In the genomic region with DNA sequence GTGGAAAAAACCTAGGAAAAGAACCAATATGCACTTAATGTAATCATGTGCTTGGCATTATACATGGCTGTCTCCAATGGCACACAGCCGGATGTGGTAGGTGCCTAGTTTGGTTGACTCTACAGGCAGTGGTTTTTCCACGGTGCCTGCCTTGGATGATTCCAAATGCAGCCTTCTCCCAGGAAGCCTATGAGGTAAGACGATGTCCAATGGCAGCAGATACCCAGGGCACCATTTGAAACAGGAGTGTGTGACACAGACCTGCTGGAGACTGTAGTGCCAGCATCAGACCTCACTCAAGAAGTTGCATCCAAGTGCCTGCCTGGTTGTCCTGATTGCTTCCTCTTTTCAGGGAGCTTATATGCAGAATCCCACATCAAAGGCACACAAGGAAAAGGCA, we compare ENCODE assay signal across 13 cellular contexts.
DNase-seq lines count a peak whose midpoint lies in the region; TF ChIP-seq lines count a peak whose summit lies in the region.
"Had no signal": no experiment of that assay in that cellular context is flagged by ENCODE, and none has a peak within 500 bp of the region (broad histone marks: within the 10 kb centered on the region; RNA-seq: fewer than 3 reads in every experiment).

No MANE protein-coding gene starts in this region.

- no peak overlapping the region for H2BK15ac ChIP-seq in neuronal stem cell (ENCODE audit: low read length)

- no peak overlapping the region for H4K8ac ChIP-seq in neuronal stem cell (ENCODE audit: low read depth, low read length)

- no peak overlapping the region for H2AK5ac ChIP-seq in neuronal stem cell (ENCODE audit: low read depth, low read length)

- no peaks in the 10 kb centered on the region for H3K36me3 ChIP-seq in BLaER1 treated with 17β-estradiol and CSF1 and Interleukin-3, amounts not matched to agents 10 nM and 100 nM
- H3K36me3 ChIP-seq in neuronal stem cell (replicated peaks in 1 of 2; ENCODE audit: control insufficient read depth in 2 of 2, insufficient read depth in 2 of 2, low read length in 2 of 2) = no peaks in the 10 kb centered on the region
- H3K36me3 ChIP-seq: BE2C had no signal

- no peak for TF ChIP-seq CTCF in lower leg skin (IDR thresholded peaks at IDR 0.05)

- intact Hi-C loops in lower leg skin (cut with DNase I; ENCODE audit: low total_unique reads) = no loop called here

- H2BK5ac ChIP-seq in neuronal stem cell (ENCODE audit: low read length) = no peak overlapping the region

- no peak overlapping the region for H3K27ac ChIP-seq in BLaER1 treated with 17β-estradiol and CSF1 and Interleukin-3, amounts not matched to agents 10 nM and 100 nM
- no peak overlapping the region for H3K27ac ChIP-seq in neuronal stem cell (replicated peaks; ENCODE audit: low read length)

- H3K4me1 ChIP-seq in BLaER1 treated with 17β-estradiol and CSF1 and Interleukin-3, amounts not matched to agents 10 nM and 100 nM = peaks cover 0 to 9% (median 7%) of the 10 kb centered on the region in 10 experiments; a peak in 9 of 20 replicates
- H3K4me1 ChIP-seq in neuronal stem cell (ENCODE audit: control insufficient read depth in 2 of 2, insufficient read depth in 1 of 2, low read depth in 1 of 2, low read length in 2 of 2) = no peaks in the 10 kb centered on the region
- H3K4me1 ChIP-seq: BE2C had no signal

- no peak overlapping the region for H2BK12ac ChIP-seq in neuronal stem cell (ENCODE audit: low read length)

- peak overlapping the region; percentile 4 for H3K18ac ChIP-seq in neuronal stem cell (ENCODE audit: low read length)

- H2AFZ ChIP-seq in neuronal stem cell (ENCODE audit: low read length) = no peak overlapping the region

- WGBS in neuronal stem cell (ENCODE audit: extremely low coverage in 2 of 2, insufficient read length in 2 of 2, insufficient replicate concordance in 1 of 2), 2 donors = no CpG with 5 or more reads among the region's 3 CpGs
- 85 to 89% methylated on average over 3 of the region's 3 CpGs for WGBS in lower leg skin, 2 donors

- no peak overlapping the region for H3K4me3 ChIP-seq in BLaER1 treated with 17β-estradiol and CSF1 and Interleukin-3, amounts not matched to agents 10 nM and 100 nM
- H3K4me3 ChIP-seq in neuronal stem cell (ENCODE audit: low read length in 2 of 2) (no peak overlapping the region), lower leg skin (ENCODE audit: low read depth, poor library complexity, severe bottlenecking) (no peak overlapping the region)

- H3K79me1 ChIP-seq in neuronal stem cell (ENCODE audit: low read depth, low read length) = no peaks in the 10 kb centered on the region

- peak overlapping the region in 7 of 11 experiments; percentile 1 to 46 (median 34); a peak in 9 of 22 replicates for H3K4me2 ChIP-seq in BLaER1 treated with 17β-estradiol and CSF1 and Interleukin-3, amounts not matched to agents 10 nM and 100 nM
- H3K4me2 ChIP-seq in neuronal stem cell (ENCODE audit: insufficient read depth, low read length, poor library complexity, severe bottlenecking) = no peak overlapping the region

- H3K27me3 ChIP-seq in BLaER1 treated with 17β-estradiol and CSF1 and Interleukin-3, amounts not matched to agents 10 nM and 100 nM = no peaks in the 10 kb centered on the region
- H3K27me3 ChIP-seq in neuronal stem cell (ENCODE audit: control insufficient read depth in 3 of 3, insufficient read depth in 3 of 3, low read depth in 1 of 3, low read length in 3 of 3) = peaks cover 0 to 16% (median 0%) of the 10 kb centered on the region in 3 experiments

- no peak overlapping the region for H4K91ac ChIP-seq in neuronal stem cell (ENCODE audit: low read depth, low read length, poor library complexity)

- H3K23ac ChIP-seq in neuronal stem cell (ENCODE audit: low read depth, low read length, poor library complexity) = no peak overlapping the region

- H3K9me3 ChIP-seq in BLaER1 treated with 17β-estradiol and CSF1 and Interleukin-3, amounts not matched to agents 10 nM and 100 nM (replicated peaks in 1 of 11) = peaks cover 10 to 14% (median 12%) of the 10 kb centered on the region in 11 experiments
- peaks cover 0 to 2% of the 10 kb centered on the region in 2 donors for H3K9me3 ChIP-seq in neuronal stem cell (replicated peaks in 1 of 2; ENCODE audit: control insufficient read depth in 2 of 2, insufficient read depth in 1 of 2, low read depth in 1 of 2, low read length in 2 of 2)
- H3K9me3 ChIP-seq: BE2C had no signal

- no peaks in the 10 kb centered on the region for H4K20me1 ChIP-seq in BLaER1 treated with 17β-estradiol and CSF1 and Interleukin-3, amounts not matched to agents 10 nM and 100 nM

- no peak overlapping the region for H3K4ac ChIP-seq in neuronal stem cell (ENCODE audit: low read length)

- no peak overlapping the region for H3K9ac ChIP-seq in BLaER1 treated with 17β-estradiol and CSF1 and Interleukin-3, amounts not matched to agents 10 nM and 100 nM
- no peak overlapping the region for H3K9ac ChIP-seq in neuronal stem cell (ENCODE audit: low read depth, low read length, poor library complexity)

- H2BK120ac ChIP-seq in neuronal stem cell (ENCODE audit: low read depth, low read length) = no peak overlapping the region

- DNase-seq in Kasumi-1 (lab: John Stamatoyannopoulos, UW) = peak; percentile 16 to 21
- no peak for DNase-seq in neuronal stem cell (ENCODE audit: low spot score)
- DNase-seq in lower leg skin (ENCODE audit: low spot score in 2 of 2) = no peak
- no peak for DNase-seq in SK-N-DZ (ENCODE audit: low spot score)
- no peak for DNase-seq in NCI-H1105 treated with DMSO at 0.1 percent for 48 hours (lab: John Stamatoyannopoulos, UW)
- DNase-seq: ACHN; BE2C; CD4-positive, alpha-beta memory T cell; DMS153; DMS79; GDM1; H9 had no signal

- no peak overlapping the region for H3K14ac ChIP-seq in neuronal stem cell (ENCODE audit: low read length)

- TF ChIP-seq POLR2A in lower leg skin (IDR thresholded peaks at IDR 0.05) = no peak

Comparison
In these comparisons a context has a peak if more than half of its experiments do, and no peak if none do; other contexts are left out.
1. DNase-seq: peak in Kasumi-1 (2 of 2); none in neuronal stem cell (single experiment), lower leg skin (0 of 2), SK-N-DZ (single experiment) and NCI-H1105 treated with DMSO at 0.1 percent for 48 hours (single experiment).